In the genomic region with DNA sequence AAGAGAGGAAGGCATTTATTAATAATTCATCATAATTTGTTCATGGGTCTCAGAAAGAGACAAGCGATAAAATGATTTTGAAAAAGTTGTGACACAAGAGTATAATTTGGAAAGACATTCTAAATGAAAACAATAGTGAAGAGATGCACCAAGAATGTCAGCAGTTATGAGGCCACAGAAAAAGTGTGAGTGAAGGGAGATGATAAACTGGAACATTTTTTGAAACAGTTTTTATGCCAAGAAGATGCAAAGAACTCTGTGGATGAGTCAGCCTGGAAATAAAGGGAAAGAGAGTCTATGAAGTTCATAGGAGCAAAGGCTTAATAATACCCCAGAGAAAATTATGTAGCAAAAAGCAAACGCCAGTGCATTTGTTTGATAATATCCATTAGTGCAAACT, we compare ENCODE assay signal across 1 cellular context.
TF ChIP-seq lines count a peak whose summit lies in the region.

No MANE protein-coding gene starts in this region.

TF ChIP-seq in SK-N-SH, 30 proteins besides CTCF, POLR2A, EP300 and RAD21 (continued from another document):
- TF ChIP-seq, protein P1, sequence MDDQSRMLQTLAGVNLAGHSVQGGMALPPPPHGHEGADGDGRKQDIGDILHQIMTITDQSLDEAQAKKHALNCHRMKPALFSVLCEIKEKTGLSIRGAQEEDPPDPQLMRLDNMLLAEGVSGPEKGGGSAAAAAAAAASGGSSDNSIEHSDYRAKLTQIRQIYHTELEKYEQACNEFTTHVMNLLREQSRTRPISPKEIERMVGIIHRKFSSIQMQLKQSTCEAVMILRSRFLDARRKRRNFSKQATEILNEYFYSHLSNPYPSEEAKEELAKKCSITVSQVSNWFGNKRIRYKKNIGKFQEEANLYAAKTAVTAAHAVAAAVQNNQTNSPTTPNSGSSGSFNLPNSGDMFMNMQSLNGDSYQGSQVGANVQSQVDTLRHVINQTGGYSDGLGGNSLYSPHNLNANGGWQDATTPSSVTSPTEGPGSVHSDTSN (IDR thresholded peaks at IDR 0.05) = peak; percentile 79
- TF ChIP-seq TAF1 (IDR thresholded peaks at IDR 0.05; ENCODE audit: borderline replicate concordance, low read depth, low read length) = no peak
- TF ChIP-seq, protein P2, sequence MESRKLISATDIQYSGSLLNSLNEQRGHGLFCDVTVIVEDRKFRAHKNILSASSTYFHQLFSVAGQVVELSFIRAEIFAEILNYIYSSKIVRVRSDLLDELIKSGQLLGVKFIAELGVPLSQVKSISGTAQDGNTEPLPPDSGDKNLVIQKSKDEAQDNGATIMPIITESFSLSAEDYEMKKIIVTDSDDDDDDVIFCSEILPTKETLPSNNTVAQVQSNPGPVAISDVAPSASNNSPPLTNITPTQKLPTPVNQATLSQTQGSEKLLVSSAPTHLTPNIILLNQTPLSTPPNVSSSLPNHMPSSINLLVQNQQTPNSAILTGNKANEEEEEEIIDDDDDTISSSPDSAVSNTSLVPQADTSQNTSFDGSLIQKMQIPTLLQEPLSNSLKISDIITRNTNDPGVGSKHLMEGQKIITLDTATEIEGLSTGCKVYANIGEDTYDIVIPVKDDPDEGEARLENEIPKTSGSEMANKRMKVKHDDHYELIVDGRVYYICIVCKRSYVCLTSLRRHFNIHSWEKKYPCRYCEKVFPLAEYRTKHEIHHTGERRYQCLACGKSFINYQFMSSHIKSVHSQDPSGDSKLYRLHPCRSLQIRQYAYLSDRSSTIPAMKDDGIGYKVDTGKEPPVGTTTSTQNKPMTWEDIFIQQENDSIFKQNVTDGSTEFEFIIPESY (IDR thresholded peaks at IDR 0.05; ENCODE audit: borderline replicate concordance, low read depth) = no peak
- TF ChIP-seq, protein P3, sequence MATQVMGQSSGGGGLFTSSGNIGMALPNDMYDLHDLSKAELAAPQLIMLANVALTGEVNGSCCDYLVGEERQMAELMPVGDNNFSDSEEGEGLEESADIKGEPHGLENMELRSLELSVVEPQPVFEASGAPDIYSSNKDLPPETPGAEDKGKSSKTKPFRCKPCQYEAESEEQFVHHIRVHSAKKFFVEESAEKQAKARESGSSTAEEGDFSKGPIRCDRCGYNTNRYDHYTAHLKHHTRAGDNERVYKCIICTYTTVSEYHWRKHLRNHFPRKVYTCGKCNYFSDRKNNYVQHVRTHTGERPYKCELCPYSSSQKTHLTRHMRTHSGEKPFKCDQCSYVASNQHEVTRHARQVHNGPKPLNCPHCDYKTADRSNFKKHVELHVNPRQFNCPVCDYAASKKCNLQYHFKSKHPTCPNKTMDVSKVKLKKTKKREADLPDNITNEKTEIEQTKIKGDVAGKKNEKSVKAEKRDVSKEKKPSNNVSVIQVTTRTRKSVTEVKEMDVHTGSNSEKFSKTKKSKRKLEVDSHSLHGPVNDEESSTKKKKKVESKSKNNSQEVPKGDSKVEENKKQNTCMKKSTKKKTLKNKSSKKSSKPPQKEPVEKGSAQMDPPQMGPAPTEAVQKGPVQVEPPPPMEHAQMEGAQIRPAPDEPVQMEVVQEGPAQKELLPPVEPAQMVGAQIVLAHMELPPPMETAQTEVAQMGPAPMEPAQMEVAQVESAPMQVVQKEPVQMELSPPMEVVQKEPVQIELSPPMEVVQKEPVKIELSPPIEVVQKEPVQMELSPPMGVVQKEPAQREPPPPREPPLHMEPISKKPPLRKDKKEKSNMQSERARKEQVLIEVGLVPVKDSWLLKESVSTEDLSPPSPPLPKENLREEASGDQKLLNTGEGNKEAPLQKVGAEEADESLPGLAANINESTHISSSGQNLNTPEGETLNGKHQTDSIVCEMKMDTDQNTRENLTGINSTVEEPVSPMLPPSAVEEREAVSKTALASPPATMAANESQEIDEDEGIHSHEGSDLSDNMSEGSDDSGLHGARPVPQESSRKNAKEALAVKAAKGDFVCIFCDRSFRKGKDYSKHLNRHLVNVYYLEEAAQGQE (IDR thresholded peaks at IDR 0.05; ENCODE audit: low read depth, low read length) = no peak
- TF ChIP-seq TCF12 (IDR thresholded peaks at IDR 0.05) = peak; percentile 10; the same call in 1 of the 2 replicates
- no peak for TF ChIP-seq GATA2 (CRISPR knock-in tag; IDR thresholded peaks at IDR 0.05)
- no peak for TF ChIP-seq RFX5 (IDR thresholded peaks at IDR 0.05; ENCODE audit: low read length)
- no peak for TF ChIP-seq GABPA (IDR thresholded peaks at IDR 0.05; ENCODE audit: low read depth)
- TF ChIP-seq MXI1 (IDR thresholded peaks at IDR 0.05; ENCODE audit: low read depth, low read length) = no peak
- TF ChIP-seq CHD2 (IDR thresholded peaks at IDR 0.05; ENCODE audit: low read length, partially characterized antibody) = no peak
- TF ChIP-seq, protein P4, sequence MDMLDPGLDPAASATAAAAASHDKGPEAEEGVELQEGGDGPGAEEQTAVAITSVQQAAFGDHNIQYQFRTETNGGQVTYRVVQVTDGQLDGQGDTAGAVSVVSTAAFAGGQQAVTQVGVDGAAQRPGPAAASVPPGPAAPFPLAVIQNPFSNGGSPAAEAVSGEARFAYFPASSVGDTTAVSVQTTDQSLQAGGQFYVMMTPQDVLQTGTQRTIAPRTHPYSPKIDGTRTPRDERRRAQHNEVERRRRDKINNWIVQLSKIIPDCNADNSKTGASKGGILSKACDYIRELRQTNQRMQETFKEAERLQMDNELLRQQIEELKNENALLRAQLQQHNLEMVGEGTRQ (IDR thresholded peaks at IDR 0.05; ENCODE audit: borderline replicate concordance, low read depth, low read length) = no peak
- TF ChIP-seq TEAD4 (IDR thresholded peaks at IDR 0.05; ENCODE audit: borderline replicate concordance, insufficient read depth) = 0 out of 2 replicates have a peak, but pooled peaks have one; percentile 23
- TF ChIP-seq FOSL2 (IDR thresholded peaks at IDR 0.05; ENCODE audit: borderline replicate concordance, low read depth) = peak; percentile 70
- no peak for TF ChIP-seq NRF1 (IDR thresholded peaks at IDR 0.05; ENCODE audit: low read depth, low read length)
- 0 out of 2 replicates have a peak, but pooled peaks have one; percentile 37 for TF ChIP-seq FOXM1 (IDR thresholded peaks at IDR 0.05; ENCODE audit: low read depth)
- TF ChIP-seq MEF2A (IDR thresholded peaks at IDR 0.05; ENCODE audit: borderline replicate concordance, low read depth) = no peak
- TF ChIP-seq RXRA (IDR thresholded peaks at IDR 0.05; ENCODE audit: borderline replicate concordance, low read depth) = no peak
- peak; percentile 70 for TF ChIP-seq JUND (IDR thresholded peaks at IDR 0.05)
- TF ChIP-seq, protein P5, sequence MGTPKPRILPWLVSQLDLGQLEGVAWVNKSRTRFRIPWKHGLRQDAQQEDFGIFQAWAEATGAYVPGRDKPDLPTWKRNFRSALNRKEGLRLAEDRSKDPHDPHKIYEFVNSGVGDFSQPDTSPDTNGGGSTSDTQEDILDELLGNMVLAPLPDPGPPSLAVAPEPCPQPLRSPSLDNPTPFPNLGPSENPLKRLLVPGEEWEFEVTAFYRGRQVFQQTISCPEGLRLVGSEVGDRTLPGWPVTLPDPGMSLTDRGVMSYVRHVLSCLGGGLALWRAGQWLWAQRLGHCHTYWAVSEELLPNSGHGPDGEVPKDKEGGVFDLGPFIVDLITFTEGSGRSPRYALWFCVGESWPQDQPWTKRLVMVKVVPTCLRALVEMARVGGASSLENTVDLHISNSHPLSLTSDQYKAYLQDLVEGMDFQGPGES (IDR thresholded peaks at IDR 0.05; ENCODE audit: low read depth, low read length) = no peak
- no peak for TF ChIP-seq SMC3 (IDR thresholded peaks at IDR 0.05; ENCODE audit: low read depth, low read length)
- TF ChIP-seq NFIC (IDR thresholded peaks at IDR 0.05; ENCODE audit: borderline replicate concordance) = peak; percentile 78
- TF ChIP-seq, protein P6, sequence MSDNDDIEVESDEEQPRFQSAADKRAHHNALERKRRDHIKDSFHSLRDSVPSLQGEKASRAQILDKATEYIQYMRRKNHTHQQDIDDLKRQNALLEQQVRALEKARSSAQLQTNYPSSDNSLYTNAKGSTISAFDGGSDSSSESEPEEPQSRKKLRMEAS (IDR thresholded peaks at IDR 0.05; ENCODE audit: low read depth) = no peak
- no peak for TF ChIP-seq ELF1 (IDR thresholded peaks at IDR 0.05)
- no peak for TF ChIP-seq RCOR1 (IDR thresholded peaks at IDR 0.05; ENCODE audit: low read length)
- TF ChIP-seq POLR2AphosphoS5 (IDR thresholded peaks at IDR 0.05; ENCODE audit: low read depth, low read length) = no peak
- TF ChIP-seq, protein P7, sequence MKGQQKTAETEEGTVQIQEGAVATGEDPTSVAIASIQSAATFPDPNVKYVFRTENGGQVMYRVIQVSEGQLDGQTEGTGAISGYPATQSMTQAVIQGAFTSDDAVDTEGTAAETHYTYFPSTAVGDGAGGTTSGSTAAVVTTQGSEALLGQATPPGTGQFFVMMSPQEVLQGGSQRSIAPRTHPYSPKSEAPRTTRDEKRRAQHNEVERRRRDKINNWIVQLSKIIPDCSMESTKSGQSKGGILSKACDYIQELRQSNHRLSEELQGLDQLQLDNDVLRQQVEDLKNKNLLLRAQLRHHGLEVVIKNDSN (IDR thresholded peaks at IDR 0.05; ENCODE audit: borderline replicate concordance, low read depth) = no peak
- TF ChIP-seq SIN3A (IDR thresholded peaks at IDR 0.05; ENCODE audit: borderline replicate concordance, low read depth, low read length) = no peak
TF ChIP-seq in SK-N-SH: peak in this region for 7.
